16 cellular contexts compared by ENCODE assay signal in the genomic region with DNA sequence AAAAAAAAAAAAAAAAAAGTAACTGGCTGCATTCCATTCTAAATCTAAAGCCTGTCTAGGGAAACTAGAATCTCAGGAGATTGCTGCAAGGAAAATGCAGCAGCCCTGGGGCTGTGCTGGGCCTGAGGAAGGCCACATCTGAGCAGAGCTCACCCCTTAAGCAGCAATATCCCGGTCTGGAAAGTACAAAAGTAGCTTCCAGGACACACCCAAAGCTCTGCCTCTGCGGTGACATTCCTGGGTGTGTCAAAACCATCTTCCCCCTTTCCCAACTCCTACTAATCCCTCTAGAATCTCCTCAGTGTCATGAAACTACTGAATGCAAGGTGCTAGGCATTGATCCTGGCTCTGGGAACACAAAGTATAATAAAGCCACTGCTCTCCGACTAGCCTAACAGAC. TPM values are rescaled to one million over a fixed set of nuclear protein-coding genes. Genes with fewer than 3 reads are reported as not detected.
DNase-seq lines count a peak whose midpoint lies in the region; ATAC-seq and TF ChIP-seq lines count a peak whose summit lies in the region.
"Had no signal": no experiment of that assay in that cellular context is flagged by ENCODE, and none has a peak within 500 bp of the region (broad histone marks: within the 10 kb centered on the region; RNA-seq: fewer than 3 reads in every experiment).

No MANE protein-coding gene starts in this region.

- H3K4me1 ChIP-seq in NT2/D1 (ENCODE audit: insufficient read depth, insufficient read length) (peaks cover 8% of the 10 kb centered on the region), neural progenitor cell (peaks cover 5% of the 10 kb centered on the region)
- H3K4me1 ChIP-seq: psoas muscle had no signal

- in situ Hi-C loops in Caki2 (cut with HindIII; ENCODE audit: low pct_unique_long_range_greater_than_20kb, low sequenced_read_pairs), result no loop called here

- H3K79me2 ChIP-seq in neural progenitor cell (ENCODE audit: low read depth), result no peaks in the 10 kb centered on the region

- no peaks in the 10 kb centered on the region for H4K20me1 ChIP-seq in neural progenitor cell (ENCODE audit: low read depth)

- H3K36me3 ChIP-seq in NT2/D1 (ENCODE audit: insufficient read depth, insufficient read length, low read length) (peaks cover 11% of the 10 kb centered on the region), neural progenitor cell (no peaks in the 10 kb centered on the region)

- H3K27ac Mint-ChIP-seq in neural progenitor cell, result peak overlapping the region; percentile 65
- H3K27ac Mint-ChIP-seq: activated B cell treated with CpG ODN at 0.5 μM for 24 hours had no signal

- H3K4me1 Mint-ChIP-seq in neural progenitor cell, result peaks cover 35% of the 10 kb centered on the region

- peak overlapping the region; percentile 14 for H3K4me3 Mint-ChIP-seq in neural progenitor cell
- H3K4me3 Mint-ChIP-seq: activated B cell treated with CpG ODN at 0.5 μM for 24 hours had no signal

- H3K27me3 ChIP-seq in NT2/D1 (ENCODE audit: insufficient read depth, insufficient read length), result no peaks in the 10 kb centered on the region
- peaks cover 11% of the 10 kb centered on the region for H3K27me3 ChIP-seq in neural progenitor cell

- H3K4me2 ChIP-seq in neural progenitor cell, result no peak overlapping the region

- DNase-seq in Caki2 (ENCODE audit: low read depth) (peak; percentile 58), NT2/D1 (ENCODE audit: low read depth, low spot score) (no peak), neural progenitor cell (ENCODE audit: low spot score) (no peak), SKM-1 treated with dmso at 0.1 percent for 144 hours (lab: John Stamatoyannopoulos, UW; ENCODE audit: unreplicated experiment) (no peak), SKM-1 (lab: John Stamatoyannopoulos, UW; ENCODE audit: unreplicated experiment) (no peak), OCI-M1 (lab: John Stamatoyannopoulos, UW) (no peak)
- DNase-seq: activated B cell treated with CpG ODN at 0.5 μM for 24 hours, activated T-cell treated with anti-CD3 and anti-CD28 coated beads for 4 hours, NCI-H1105 treated with DMSO at 0.1 percent for 48 hours, psoas muscle had no signal

- H3K9ac ChIP-seq in NT2/D1 (ENCODE audit: insufficient read length, low read depth) (peak overlapping the region; percentile 27), neural progenitor cell (no peak overlapping the region)

- H3F3A ChIP-seq in neural progenitor cell (ENCODE audit: low read depth), result peaks cover 4% of the 10 kb centered on the region

- peaks cover 9% of the 10 kb centered on the region for H3K27me3 Mint-ChIP-seq in neural progenitor cell (ENCODE audit: insufficient read depth, low read depth)
- H3K27me3 Mint-ChIP-seq: activated B cell treated with CpG ODN at 0.5 μM for 24 hours had no signal

- H3K36me3 Mint-ChIP-seq in neural progenitor cell, result peaks cover 7% of the 10 kb centered on the region

- H3K9me3 ChIP-seq in NT2/D1 (ENCODE audit: insufficient read depth, low read length) (no peaks in the 10 kb centered on the region), neural progenitor cell (ENCODE audit: low read depth) (no peaks in the 10 kb centered on the region)
- H3K9me3 ChIP-seq: psoas muscle had no signal

- no peak overlapping the region for H3K27ac ChIP-seq in neural progenitor cell
- H3K27ac ChIP-seq: C4-2B, psoas muscle, SK-N-MC had no signal

- ATAC-seq in esophagus mucosa, result peak; percentile 63
- no peak for ATAC-seq in GM21619 (IDR thresholded peaks at IDR 0.05; ENCODE audit: unreplicated experiment)
- ATAC-seq: HepG2 had no signal

- H3K9me3 Mint-ChIP-seq in neural progenitor cell, result no peaks in the 10 kb centered on the region
- H3K9me3 Mint-ChIP-seq: activated B cell treated with CpG ODN at 0.5 μM for 24 hours had no signal

- TF ChIP-seq CTCF in neural progenitor cell (IDR thresholded peaks at IDR 0.05), result no peak

- H3K4me3 ChIP-seq in NT2/D1 (ENCODE audit: insufficient read length, low read depth) (no peak overlapping the region), neural progenitor cell (no peak overlapping the region)
- H3K4me3 ChIP-seq: psoas muscle, SK-N-MC had no signal

- H2AFZ ChIP-seq in neural progenitor cell (replicated peaks), result no peak overlapping the region

RNA-seq across cellular contexts. Expression of gene PBX4, which starts 5.0 kb away (rescaled TPM):
- 1.9 and 2.6 TPM in 2 replicates for total RNA-seq in Caki2 (2014; rRNA removed; shearing (Covaris generic); ENCODE audit: low replicate concordance)
- 0.20 TPM for total RNA-seq in esophagus mucosa
- 3.2 and 4.8 TPM in 2 replicates for total RNA-seq in neural progenitor cell (ENCODE audit: low replicate concordance)
- total RNA-seq: dermis microvascular lymphatic vessel endothelial cell, HepG2 had no signal

RNA-seq across cellular contexts. Expression of gene LPAR2, which starts 14.6 kb away (rescaled TPM):
- total RNA-seq in Caki2 (2014; rRNA removed; shearing (Covaris generic); ENCODE audit: low replicate concordance), result 5.9 and 7.6 TPM in 2 replicates
- total RNA-seq in esophagus mucosa (7.6 TPM), neural progenitor cell (ENCODE audit: low replicate concordance) (21.2 and 64.8 TPM in 2 replicates)

RNA-seq across cellular contexts. Expression of gene GMIP, which starts 30.0 kb away (rescaled TPM):
- 6.6 and 12.5 TPM in 2 replicates for total RNA-seq in Caki2 (2014; rRNA removed; shearing (Covaris generic); ENCODE audit: low replicate concordance)
- 9.4 TPM for total RNA-seq in esophagus mucosa
- total RNA-seq in neural progenitor cell (ENCODE audit: low replicate concordance), result 6.4 and 7.9 TPM in 2 replicates

RNA-seq across cellular contexts. Expression of gene ATP13A1, which starts 50.0 kb away (rescaled TPM):
- 24.3 and 71.6 TPM in 2 replicates for total RNA-seq in Caki2 (2014; rRNA removed; shearing (Covaris generic); ENCODE audit: low replicate concordance)
- total RNA-seq in esophagus mucosa, result 28.9 TPM
- total RNA-seq in neural progenitor cell (ENCODE audit: low replicate concordance), result 19.2 and 181 TPM in 2 replicates

RNA-seq across cellular contexts. Expression of gene ZNF101, which starts 55.2 kb away (rescaled TPM):
- total RNA-seq in Caki2 (2014; rRNA removed; shearing (Covaris generic); ENCODE audit: low replicate concordance), result 2.3 and 5.3 TPM in 2 replicates
- total RNA-seq in esophagus mucosa (10.0 TPM), neural progenitor cell (ENCODE audit: low replicate concordance) (22.6 and 29.5 TPM in 2 replicates)
